Comparison of ENCODE assay signal across 1 cellular context in the genomic region with DNA sequence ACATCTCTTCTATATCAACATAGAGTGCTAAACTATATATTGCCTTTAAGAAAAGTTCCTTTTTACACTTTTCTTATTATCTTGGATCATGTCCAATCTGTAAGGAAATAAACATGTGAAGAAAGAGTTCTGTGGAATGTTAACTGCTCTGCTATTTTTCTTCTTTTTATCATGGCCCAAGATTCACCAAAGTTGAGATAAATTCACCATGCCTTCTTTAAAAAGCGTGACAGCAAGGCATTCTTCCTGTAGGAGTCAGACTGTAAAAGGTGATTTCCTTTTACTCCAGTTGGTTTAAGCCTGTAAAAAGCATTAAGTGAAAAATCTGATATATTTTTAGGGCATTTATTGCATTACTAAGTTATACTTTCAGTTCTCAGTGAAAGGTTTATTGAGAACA.
TF ChIP-seq lines count a peak whose summit lies in the region.

No MANE protein-coding gene starts in this region.

TF ChIP-seq in GM12878, 131 proteins besides CTCF, POLR2A, EP300 and RAD21 (continued from another document):
- TF ChIP-seq, protein P1, sequence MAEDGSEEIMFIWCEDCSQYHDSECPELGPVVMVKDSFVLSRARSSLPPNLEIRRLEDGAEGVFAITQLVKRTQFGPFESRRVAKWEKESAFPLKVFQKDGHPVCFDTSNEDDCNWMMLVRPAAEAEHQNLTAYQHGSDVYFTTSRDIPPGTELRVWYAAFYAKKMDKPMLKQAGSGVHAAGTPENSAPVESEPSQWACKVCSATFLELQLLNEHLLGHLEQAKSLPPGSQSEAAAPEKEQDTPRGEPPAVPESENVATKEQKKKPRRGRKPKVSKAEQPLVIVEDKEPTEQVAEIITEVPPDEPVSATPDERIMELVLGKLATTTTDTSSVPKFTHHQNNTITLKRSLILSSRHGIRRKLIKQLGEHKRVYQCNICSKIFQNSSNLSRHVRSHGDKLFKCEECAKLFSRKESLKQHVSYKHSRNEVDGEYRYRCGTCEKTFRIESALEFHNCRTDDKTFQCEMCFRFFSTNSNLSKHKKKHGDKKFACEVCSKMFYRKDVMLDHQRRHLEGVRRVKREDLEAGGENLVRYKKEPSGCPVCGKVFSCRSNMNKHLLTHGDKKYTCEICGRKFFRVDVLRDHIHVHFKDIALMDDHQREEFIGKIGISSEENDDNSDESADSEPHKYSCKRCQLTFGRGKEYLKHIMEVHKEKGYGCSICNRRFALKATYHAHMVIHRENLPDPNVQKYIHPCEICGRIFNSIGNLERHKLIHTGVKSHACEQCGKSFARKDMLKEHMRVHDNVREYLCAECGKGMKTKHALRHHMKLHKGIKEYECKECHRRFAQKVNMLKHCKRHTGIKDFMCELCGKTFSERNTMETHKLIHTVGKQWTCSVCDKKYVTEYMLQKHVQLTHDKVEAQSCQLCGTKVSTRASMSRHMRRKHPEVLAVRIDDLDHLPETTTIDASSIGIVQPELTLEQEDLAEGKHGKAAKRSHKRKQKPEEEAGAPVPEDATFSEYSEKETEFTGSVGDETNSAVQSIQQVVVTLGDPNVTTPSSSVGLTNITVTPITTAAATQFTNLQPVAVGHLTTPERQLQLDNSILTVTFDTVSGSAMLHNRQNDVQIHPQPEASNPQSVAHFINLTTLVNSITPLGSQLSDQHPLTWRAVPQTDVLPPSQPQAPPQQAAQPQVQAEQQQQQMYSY (CRISPR knock-in tag; IDR thresholded peaks at IDR 0.05) = no peak
- TF ChIP-seq CBX3 (IDR thresholded peaks at IDR 0.05; ENCODE audit: borderline replicate concordance, low read depth) (no peak), CHD1 (IDR thresholded peaks at IDR 0.05; ENCODE audit: low read depth, low read length) (no peak), FOXK2 (IDR thresholded peaks at IDR 0.05) (no peak), ZNF687 (IDR thresholded peaks at IDR 0.05) (no peak), EZH2 (IDR thresholded peaks at IDR 0.05; ENCODE audit: borderline replicate concordance, control insufficient read depth, low read depth, low read length) (no peak), IRF4 (IDR thresholded peaks at IDR 0.05; ENCODE audit: low read depth, low read length) (no peak), MTA3 (IDR thresholded peaks at IDR 0.05; ENCODE audit: borderline replicate concordance, low read length) (no peak), HDAC6 (IDR thresholded peaks at IDR 0.05; ENCODE audit: unreplicated experiment) (no peak), USF2 (IDR thresholded peaks at IDR 0.05; ENCODE audit: borderline replicate concordance, low read depth, low read length) (no peak), PML (IDR thresholded peaks at IDR 0.05; ENCODE audit: low read length) (no peak), HDAC2 (IDR thresholded peaks at IDR 0.05) (no peak), STAT1 (conservative IDR thresholded peaks at IDR 0.05) (no peak), ZBED1 (IDR thresholded peaks at IDR 0.05; ENCODE audit: borderline replicate concordance) (no peak), ETV6 (conservative IDR thresholded peaks at IDR 0.05 in 1 of 2, IDR thresholded peaks at IDR 0.05 in 1 of 2; ENCODE audit: borderline replicate concordance in 1 of 2, low read depth in 1 of 2) (no peak)
- TF ChIP-seq, protein P2, sequence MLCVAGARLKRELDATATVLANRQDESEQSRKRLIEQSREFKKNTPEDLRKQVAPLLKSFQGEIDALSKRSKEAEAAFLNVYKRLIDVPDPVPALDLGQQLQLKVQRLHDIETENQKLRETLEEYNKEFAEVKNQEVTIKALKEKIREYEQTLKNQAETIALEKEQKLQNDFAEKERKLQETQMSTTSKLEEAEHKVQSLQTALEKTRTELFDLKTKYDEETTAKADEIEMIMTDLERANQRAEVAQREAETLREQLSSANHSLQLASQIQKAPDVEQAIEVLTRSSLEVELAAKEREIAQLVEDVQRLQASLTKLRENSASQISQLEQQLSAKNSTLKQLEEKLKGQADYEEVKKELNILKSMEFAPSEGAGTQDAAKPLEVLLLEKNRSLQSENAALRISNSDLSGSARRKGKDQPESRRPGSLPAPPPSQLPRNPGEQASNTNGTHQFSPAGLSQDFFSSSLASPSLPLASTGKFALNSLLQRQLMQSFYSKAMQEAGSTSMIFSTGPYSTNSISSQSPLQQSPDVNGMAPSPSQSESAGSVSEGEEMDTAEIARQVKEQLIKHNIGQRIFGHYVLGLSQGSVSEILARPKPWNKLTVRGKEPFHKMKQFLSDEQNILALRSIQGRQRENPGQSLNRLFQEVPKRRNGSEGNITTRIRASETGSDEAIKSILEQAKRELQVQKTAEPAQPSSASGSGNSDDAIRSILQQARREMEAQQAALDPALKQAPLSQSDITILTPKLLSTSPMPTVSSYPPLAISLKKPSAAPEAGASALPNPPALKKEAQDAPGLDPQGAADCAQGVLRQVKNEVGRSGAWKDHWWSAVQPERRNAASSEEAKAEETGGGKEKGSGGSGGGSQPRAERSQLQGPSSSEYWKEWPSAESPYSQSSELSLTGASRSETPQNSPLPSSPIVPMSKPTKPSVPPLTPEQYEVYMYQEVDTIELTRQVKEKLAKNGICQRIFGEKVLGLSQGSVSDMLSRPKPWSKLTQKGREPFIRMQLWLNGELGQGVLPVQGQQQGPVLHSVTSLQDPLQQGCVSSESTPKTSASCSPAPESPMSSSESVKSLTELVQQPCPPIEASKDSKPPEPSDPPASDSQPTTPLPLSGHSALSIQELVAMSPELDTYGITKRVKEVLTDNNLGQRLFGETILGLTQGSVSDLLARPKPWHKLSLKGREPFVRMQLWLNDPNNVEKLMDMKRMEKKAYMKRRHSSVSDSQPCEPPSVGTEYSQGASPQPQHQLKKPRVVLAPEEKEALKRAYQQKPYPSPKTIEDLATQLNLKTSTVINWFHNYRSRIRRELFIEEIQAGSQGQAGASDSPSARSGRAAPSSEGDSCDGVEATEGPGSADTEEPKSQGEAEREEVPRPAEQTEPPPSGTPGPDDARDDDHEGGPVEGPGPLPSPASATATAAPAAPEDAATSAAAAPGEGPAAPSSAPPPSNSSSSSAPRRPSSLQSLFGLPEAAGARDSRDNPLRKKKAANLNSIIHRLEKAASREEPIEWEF (IDR thresholded peaks at IDR 0.05; ENCODE audit: insufficient replicate concordance, low read depth, low read length) = no peak
